Comparison of ENCODE assay signal across 1 cellular context in the genomic region with DNA sequence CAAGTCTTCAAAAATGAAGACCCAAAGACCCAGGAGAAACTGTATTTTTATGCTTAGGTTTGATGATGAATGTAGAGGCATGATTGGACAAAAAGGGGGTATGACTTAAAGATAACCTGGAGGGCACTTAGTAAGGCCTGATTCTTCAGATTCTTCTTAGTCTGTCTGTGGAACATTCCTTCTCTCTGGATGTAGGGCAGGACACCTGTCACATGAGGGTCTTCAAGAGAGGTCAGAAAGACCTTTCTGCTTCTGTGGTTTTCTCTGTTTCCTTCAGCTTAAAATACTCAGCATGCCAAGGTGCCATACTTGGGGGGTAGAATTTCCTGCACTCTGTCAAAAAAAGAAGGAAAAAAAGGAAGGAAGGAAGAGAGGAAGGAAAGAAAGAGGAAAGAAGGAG.
TF ChIP-seq lines count a peak whose summit lies in the region.

No MANE protein-coding gene starts in this region.

TF ChIP-seq in WTC11, 78 proteins besides CTCF, POLR2A, EP300 and RAD21 (continued from another document):
- TF ChIP-seq, protein P1, sequence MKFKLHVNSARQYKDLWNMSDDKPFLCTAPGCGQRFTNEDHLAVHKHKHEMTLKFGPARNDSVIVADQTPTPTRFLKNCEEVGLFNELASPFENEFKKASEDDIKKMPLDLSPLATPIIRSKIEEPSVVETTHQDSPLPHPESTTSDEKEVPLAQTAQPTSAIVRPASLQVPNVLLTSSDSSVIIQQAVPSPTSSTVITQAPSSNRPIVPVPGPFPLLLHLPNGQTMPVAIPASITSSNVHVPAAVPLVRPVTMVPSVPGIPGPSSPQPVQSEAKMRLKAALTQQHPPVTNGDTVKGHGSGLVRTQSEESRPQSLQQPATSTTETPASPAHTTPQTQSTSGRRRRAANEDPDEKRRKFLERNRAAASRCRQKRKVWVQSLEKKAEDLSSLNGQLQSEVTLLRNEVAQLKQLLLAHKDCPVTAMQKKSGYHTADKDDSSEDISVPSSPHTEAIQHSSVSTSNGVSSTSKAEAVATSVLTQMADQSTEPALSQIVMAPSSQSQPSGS (CRISPR knock-in tag; IDR thresholded peaks at IDR 0.05; ENCODE audit: borderline replicate concordance, low read depth) = no peak
- TF ChIP-seq, protein P2, sequence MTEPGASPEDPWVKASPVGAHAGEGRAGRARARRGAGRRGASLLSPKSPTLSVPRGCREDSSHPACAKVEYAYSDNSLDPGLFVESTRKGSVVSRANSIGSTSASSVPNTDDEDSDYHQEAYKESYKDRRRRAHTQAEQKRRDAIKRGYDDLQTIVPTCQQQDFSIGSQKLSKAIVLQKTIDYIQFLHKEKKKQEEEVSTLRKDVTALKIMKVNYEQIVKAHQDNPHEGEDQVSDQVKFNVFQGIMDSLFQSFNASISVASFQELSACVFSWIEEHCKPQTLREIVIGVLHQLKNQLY (CRISPR knock-in tag; IDR thresholded peaks at IDR 0.05) = no peak
- TF ChIP-seq, protein P3, sequence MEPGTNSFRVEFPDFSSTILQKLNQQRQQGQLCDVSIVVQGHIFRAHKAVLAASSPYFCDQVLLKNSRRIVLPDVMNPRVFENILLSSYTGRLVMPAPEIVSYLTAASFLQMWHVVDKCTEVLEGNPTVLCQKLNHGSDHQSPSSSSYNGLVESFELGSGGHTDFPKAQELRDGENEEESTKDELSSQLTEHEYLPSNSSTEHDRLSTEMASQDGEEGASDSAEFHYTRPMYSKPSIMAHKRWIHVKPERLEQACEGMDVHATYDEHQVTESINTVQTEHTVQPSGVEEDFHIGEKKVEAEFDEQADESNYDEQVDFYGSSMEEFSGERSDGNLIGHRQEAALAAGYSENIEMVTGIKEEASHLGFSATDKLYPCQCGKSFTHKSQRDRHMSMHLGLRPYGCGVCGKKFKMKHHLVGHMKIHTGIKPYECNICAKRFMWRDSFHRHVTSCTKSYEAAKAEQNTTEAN (CRISPR knock-in tag; IDR thresholded peaks at IDR 0.05) = no peak
- TF ChIP-seq EMX1 (CRISPR knock-in tag; IDR thresholded peaks at IDR 0.05) = no peak
- TF ChIP-seq OVOL2 (CRISPR knock-in tag; IDR thresholded peaks at IDR 0.05; ENCODE audit: borderline replicate concordance) = no peak
- TF ChIP-seq ELF4 (CRISPR knock-in tag; IDR thresholded peaks at IDR 0.05; ENCODE audit: low read depth) = no peak
- no peak for TF ChIP-seq SMAD3 (CRISPR knock-in tag; IDR thresholded peaks at IDR 0.05; ENCODE audit: borderline replicate concordance)
- TF ChIP-seq, protein P4, sequence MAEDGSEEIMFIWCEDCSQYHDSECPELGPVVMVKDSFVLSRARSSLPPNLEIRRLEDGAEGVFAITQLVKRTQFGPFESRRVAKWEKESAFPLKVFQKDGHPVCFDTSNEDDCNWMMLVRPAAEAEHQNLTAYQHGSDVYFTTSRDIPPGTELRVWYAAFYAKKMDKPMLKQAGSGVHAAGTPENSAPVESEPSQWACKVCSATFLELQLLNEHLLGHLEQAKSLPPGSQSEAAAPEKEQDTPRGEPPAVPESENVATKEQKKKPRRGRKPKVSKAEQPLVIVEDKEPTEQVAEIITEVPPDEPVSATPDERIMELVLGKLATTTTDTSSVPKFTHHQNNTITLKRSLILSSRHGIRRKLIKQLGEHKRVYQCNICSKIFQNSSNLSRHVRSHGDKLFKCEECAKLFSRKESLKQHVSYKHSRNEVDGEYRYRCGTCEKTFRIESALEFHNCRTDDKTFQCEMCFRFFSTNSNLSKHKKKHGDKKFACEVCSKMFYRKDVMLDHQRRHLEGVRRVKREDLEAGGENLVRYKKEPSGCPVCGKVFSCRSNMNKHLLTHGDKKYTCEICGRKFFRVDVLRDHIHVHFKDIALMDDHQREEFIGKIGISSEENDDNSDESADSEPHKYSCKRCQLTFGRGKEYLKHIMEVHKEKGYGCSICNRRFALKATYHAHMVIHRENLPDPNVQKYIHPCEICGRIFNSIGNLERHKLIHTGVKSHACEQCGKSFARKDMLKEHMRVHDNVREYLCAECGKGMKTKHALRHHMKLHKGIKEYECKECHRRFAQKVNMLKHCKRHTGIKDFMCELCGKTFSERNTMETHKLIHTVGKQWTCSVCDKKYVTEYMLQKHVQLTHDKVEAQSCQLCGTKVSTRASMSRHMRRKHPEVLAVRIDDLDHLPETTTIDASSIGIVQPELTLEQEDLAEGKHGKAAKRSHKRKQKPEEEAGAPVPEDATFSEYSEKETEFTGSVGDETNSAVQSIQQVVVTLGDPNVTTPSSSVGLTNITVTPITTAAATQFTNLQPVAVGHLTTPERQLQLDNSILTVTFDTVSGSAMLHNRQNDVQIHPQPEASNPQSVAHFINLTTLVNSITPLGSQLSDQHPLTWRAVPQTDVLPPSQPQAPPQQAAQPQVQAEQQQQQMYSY (CRISPR knock-in tag; IDR thresholded peaks at IDR 0.05) = no peak
